8 cellular contexts compared by ENCODE assay signal in the genomic region with DNA sequence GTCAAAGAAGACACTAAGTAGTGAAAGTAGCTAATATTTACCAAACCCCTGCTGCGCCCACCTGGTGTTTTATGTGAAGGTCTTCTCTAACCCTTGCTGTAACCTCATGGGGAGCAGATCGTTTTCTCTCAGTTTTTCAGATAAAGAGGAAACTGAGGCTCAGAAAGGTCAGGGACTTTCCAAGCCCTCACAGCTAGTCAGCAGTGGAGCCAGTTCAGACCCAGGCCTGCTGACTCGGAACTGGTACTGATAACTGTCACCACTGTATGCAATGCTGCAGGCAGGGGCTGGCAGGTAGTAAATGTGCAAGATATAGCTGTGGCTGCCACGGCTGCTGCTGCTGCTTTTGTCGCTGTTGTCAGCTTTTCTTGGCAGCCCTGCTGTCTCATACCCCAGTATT.
A peak's percentile ranks its signal among the peaks of the same experiment; 100 is the strongest.
DNase-seq lines count a peak whose midpoint lies in the region; ATAC-seq, FAIRE-seq and TF ChIP-seq lines count a peak whose summit lies in the region.

No MANE protein-coding gene starts in this region.

- FAIRE-seq in astrocyte (lab: Jason Lieb, UNC): no peak

- no peak overlapping the region for H2AFZ ChIP-seq in astrocyte (ENCODE audit: low read depth, low read length)

- H3K4me3 Mint-ChIP-seq in astrocyte (ENCODE audit: unreplicated experiment): no peak overlapping the region

- WGBS in psoas muscle, 3 donors: 40 to 59% (median 40%) methylated on average over 5 of the region's 5 CpGs

- H3K4me3 ChIP-seq in astrocyte (ENCODE audit: insufficient read depth, low read depth, low read length) (no peak overlapping the region), psoas muscle (peak overlapping the region; percentile 88)

- H3K27ac ChIP-seq in astrocyte (ENCODE audit: low read depth, low read length) (peak overlapping the region; percentile 88), psoas muscle (peak overlapping the region; percentile 96)

- DNase-seq in astrocyte (ENCODE audit: low read depth) (no peak), psoas muscle (no peak), GOT3 (lab: John Stamatoyannopoulos, UW) (no peak), HT-29 (ENCODE audit: low spot score) (no peak)
- DNase-seq in activated CD4-positive, CD25-positive, alpha-beta regulatory T cell (lab: John Stamatoyannopoulos, UW): no peak

- H3K4me1 ChIP-seq in astrocyte (ENCODE audit: insufficient read depth, low read length): peaks cover 69% of the 10 kb centered on the region
- H3K4me1 ChIP-seq in psoas muscle: peaks cover 89% of the 10 kb centered on the region

- H3K27me3 Mint-ChIP-seq in astrocyte (ENCODE audit: low read depth, unreplicated experiment): no peaks in the 10 kb centered on the region

- H3K4me1 Mint-ChIP-seq in astrocyte (ENCODE audit: low read depth, unreplicated experiment): peaks cover 74% of the 10 kb centered on the region

- peaks cover 73% of the 10 kb centered on the region for H4K20me1 ChIP-seq in astrocyte (ENCODE audit: insufficient read depth, low read length)

- no peaks in the 10 kb centered on the region for H3K9me3 Mint-ChIP-seq in astrocyte (ENCODE audit: unreplicated experiment)

- H3K36me3 ChIP-seq in astrocyte (ENCODE audit: insufficient read depth, low read length): no peaks in the 10 kb centered on the region
- no peaks in the 10 kb centered on the region for H3K36me3 ChIP-seq in psoas muscle (ENCODE audit: insufficient read depth in 1 of 2, low read depth in 1 of 2)

- H3K4me2 ChIP-seq in astrocyte (ENCODE audit: low read length): peak overlapping the region; percentile 95

- intact Hi-C loops in psoas muscle (cut with DNase I): loop anchor here in 1 of 2 donors (1.0 kb wide), 1 partner anchor 19 kb away; no protein-coding TSS in a partner anchor

- peaks cover 90% of the 10 kb centered on the region for H3K79me2 ChIP-seq in astrocyte (ENCODE audit: insufficient read depth, low read length)

- H3K36me3 Mint-ChIP-seq in astrocyte (ENCODE audit: low read depth, unreplicated experiment): no peaks in the 10 kb centered on the region

- peak; percentile 24 for ATAC-seq in GM18867 (IDR thresholded peaks at IDR 0.05; ENCODE audit: unreplicated experiment)
- peak; percentile 20 for ATAC-seq in HG03045 (IDR thresholded peaks at IDR 0.05; ENCODE audit: unreplicated experiment)
- no peak for ATAC-seq in psoas muscle
- no peak for ATAC-seq in GM21367 (IDR thresholded peaks at IDR 0.05; ENCODE audit: unreplicated experiment)

- H3K27me3 ChIP-seq in astrocyte (ENCODE audit: insufficient read depth, low read length) (no peaks in the 10 kb centered on the region), psoas muscle (ENCODE audit: insufficient read depth in 3 of 3, low read length in 2 of 3) (no peaks in the 10 kb centered on the region)

- H3K9ac ChIP-seq in astrocyte (ENCODE audit: low read length): peak overlapping the region; percentile 98

- TF ChIP-seq CTCF in astrocyte (IDR thresholded peaks at IDR 0.05; ENCODE audit: insufficient read depth, low read depth, low read length) (no peak), psoas muscle (IDR thresholded peaks at IDR 0.05) (no peak)

- H3K9me3 ChIP-seq in astrocyte (ENCODE audit: insufficient read depth, low read depth, low read length): no peaks in the 10 kb centered on the region
- no peaks in the 10 kb centered on the region for H3K9me3 ChIP-seq in psoas muscle

- peak overlapping the region; percentile 72 for H3K27ac Mint-ChIP-seq in astrocyte (ENCODE audit: unreplicated experiment)

Comparison
In these comparisons a context has a peak if more than half of its experiments do, and no peak if none do; other contexts are left out.
1. ATAC-seq: peak in GM18867 (single experiment) and HG03045 (single experiment); none in psoas muscle (0 of 4) and GM21367 (single experiment).